Comparison of ENCODE assay signal across 2 cellular contexts in genomic region chr1:17176306-17177061, GRCh38.
TF ChIP-seq lines count a peak whose summit lies in the region.

No MANE protein-coding gene starts in this region.

TF ChIP-seq in SK-N-SH, 30 proteins besides CTCF, POLR2A, EP300 and RAD21:
- TF ChIP-seq YY1 (IDR thresholded peaks at IDR 0.05; ENCODE audit: low read depth) (no peak), USF2 (IDR thresholded peaks at IDR 0.05; ENCODE audit: borderline replicate concordance, low read depth, low read length) (no peak), IRF3 (IDR thresholded peaks at IDR 0.05; ENCODE audit: low read depth, low read length) (no peak), SMC3 (IDR thresholded peaks at IDR 0.05; ENCODE audit: low read depth, low read length) (no peak)

TF ChIP-seq in SK-N-SH treated with all-trans-retinoic acid at 6 μM for 48 hours, 23 proteins besides CTCF, POLR2A, EP300 and RAD21:
- TF ChIP-seq ZC3H10 (CRISPR knock-in tag; IDR thresholded peaks at IDR 0.05) (no peak), ZNF565 (CRISPR knock-in tag; conservative IDR thresholded peaks at IDR 0.05; ENCODE audit: low read depth) (no peak), CSRNP3 (CRISPR knock-in tag; IDR thresholded peaks at IDR 0.05) (no peak), TOX (CRISPR knock-in tag; IDR thresholded peaks at IDR 0.05; ENCODE audit: borderline replicate concordance) (no peak), POU6F1 (CRISPR knock-in tag; IDR thresholded peaks at IDR 0.05; ENCODE audit: borderline replicate concordance, low read depth) (no peak), PPARA (CRISPR knock-in tag; IDR thresholded peaks at IDR 0.05; ENCODE audit: borderline replicate concordance) (no peak), ZNF70 (CRISPR knock-in tag; IDR thresholded peaks at IDR 0.05) (no peak), SNAI2 (CRISPR knock-in tag; IDR thresholded peaks at IDR 0.05) (no peak), BACH2 (CRISPR knock-in tag; IDR thresholded peaks at IDR 0.05; ENCODE audit: borderline replicate concordance) (no peak), ARNTL (CRISPR knock-in tag; IDR thresholded peaks at IDR 0.05; ENCODE audit: borderline replicate concordance, low read depth) (no peak)
